Comparison of ENCODE assay signal across 11 cellular contexts in the genomic region with DNA sequence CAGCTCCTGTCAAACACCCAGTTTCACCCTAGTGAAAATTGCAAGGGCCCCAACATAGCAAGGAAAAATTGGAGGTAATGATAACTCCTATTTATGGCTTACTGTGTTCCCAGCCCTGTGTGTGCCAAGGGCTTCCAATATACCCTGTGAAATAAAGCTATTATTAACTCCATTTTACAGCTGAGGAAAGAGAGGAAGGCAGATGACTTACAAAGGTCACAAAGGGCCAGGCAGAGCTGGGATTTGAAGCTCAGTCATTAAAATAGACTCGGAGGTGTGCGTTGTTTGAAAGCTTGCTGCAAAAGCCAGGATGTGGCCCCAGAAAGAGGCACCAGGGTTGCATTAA. TPM values are rescaled to one million over a fixed set of nuclear protein-coding genes. Genes with fewer than 3 reads are reported as not detected.
A peak's percentile ranks its signal among the peaks of the same experiment; 100 is the strongest.
DNase-seq lines count a peak whose midpoint lies in the region; ATAC-seq and TF ChIP-seq lines count a peak whose summit lies in the region.
"Had no signal": no experiment of that assay in that cellular context is flagged by ENCODE, and none has a peak within 500 bp of the region (broad histone marks: within the 10 kb centered on the region; RNA-seq: fewer than 3 reads in every experiment).

No MANE protein-coding gene starts in this region.

- POLR2A ChIA-PET in SK-N-SH (lab: Yijun Ruan, JAX) = no interaction called here

- H3K36me3 Mint-ChIP-seq in brain = peaks cover 19% of the 10 kb centered on the region
- H3K36me3 Mint-ChIP-seq in T-helper 2 cell treated with Interferon-gamma antibody and Interleukin-4, amounts not matched to agents 5 μg/mL and 100 μg/mL, for 36 hours (ENCODE audit: low read depth) = peaks cover 6% of the 10 kb centered on the region

- no peaks in the 10 kb centered on the region for H3K9me3 Mint-ChIP-seq in brain
- H3K9me3 Mint-ChIP-seq in T-helper 2 cell treated with Interferon-gamma antibody and Interleukin-4, amounts not matched to agents 5 μg/mL and 100 μg/mL, for 36 hours = no peaks in the 10 kb centered on the region
- H3K9me3 Mint-ChIP-seq: HFFc6 had no signal

- peaks cover 25 to 28% of the 10 kb centered on the region in 2 experiments for H3K36me3 ChIP-seq in SK-N-SH (replicated peaks in 1 of 2; ENCODE audit: control insufficient read depth in 1 of 2, insufficient read depth in 2 of 2, low read length in 1 of 2)
- H3K36me3 ChIP-seq in hepatocyte (replicated peaks; ENCODE audit: insufficient read depth, low read depth) = no peaks in the 10 kb centered on the region
- no peaks in the 10 kb centered on the region for H3K36me3 ChIP-seq in prostate gland

- H3K4me1 ChIP-seq in SK-N-SH (ENCODE audit: control insufficient read depth in 1 of 2, insufficient read depth in 2 of 2, low read depth in 1 of 2, low read length in 1 of 2) (peaks cover 0 to 12% of the 10 kb centered on the region in 2 experiments; a peak in 1 of 4 replicates), hepatocyte (ENCODE audit: insufficient read depth) (peaks cover 2% of the 10 kb centered on the region), prostate gland (replicated peaks) (no peaks in the 10 kb centered on the region)
- H3K4me1 ChIP-seq: BLaER1 had no signal

- H3K27me3 ChIP-seq in SK-N-SH (ENCODE audit: insufficient read depth) (no peaks in the 10 kb centered on the region), hepatocyte (no peaks in the 10 kb centered on the region), prostate gland (replicated peaks; ENCODE audit: insufficient read depth) (no peaks in the 10 kb centered on the region)
- H3K27me3 ChIP-seq: BLaER1 had no signal

- no peak overlapping the region for H2AFZ ChIP-seq in SK-N-SH (ENCODE audit: low read depth)
- no peak overlapping the region for H2AFZ ChIP-seq in hepatocyte

- no peaks in the 10 kb centered on the region for H3K27me3 Mint-ChIP-seq in brain
- no peaks in the 10 kb centered on the region for H3K27me3 Mint-ChIP-seq in T-helper 2 cell treated with Interferon-gamma antibody and Interleukin-4, amounts not matched to agents 5 μg/mL and 100 μg/mL, for 36 hours (ENCODE audit: low read depth)

- CTCF ChIA-PET in SK-N-SH (lab: Yijun Ruan, JAX) = interaction anchor here (0.8 to 47.0 kb wide), 26 partner anchors 9 to 209 kb away, joined by 3 to 1422 read pairs (median 4); no protein-coding TSS in a partner anchor

- 88% methylated on average over 2 of the region's 2 CpGs for WGBS in SK-N-SH (ENCODE audit: low lambda C conversion rate)
- WGBS in hepatocyte (ENCODE audit: low lambda C conversion rate, missing lambda C conversion rate) = 64% methylated on average over 2 of the region's 2 CpGs
- 76% methylated on average over 2 of the region's 2 CpGs for WGBS in prostate gland

- intact Hi-C loops in prostate gland (cut with DNase I) = loop anchor here (5.0 kb wide), 1 partner anchor 49 kb away; no protein-coding TSS in a partner anchor

- TF ChIP-seq POLR2A in prostate gland (IDR thresholded peaks at IDR 0.05) (no peak), GM18505 (IDR thresholded peaks at IDR 0.05; ENCODE audit: borderline replicate concordance, extremely low read depth, insufficient read depth, insufficient read length) (no peak)

- DNase-seq in SK-N-SH = no peak
- no peak for DNase-seq in hepatocyte (ENCODE audit: low spot score)
- DNase-seq in prostate gland (ENCODE audit: low spot score) = no peak
- DNase-seq in NCI-H524 (lab: John Stamatoyannopoulos, UW) = no peak
- DNase-seq in T-helper 2 cell treated with Interferon-gamma antibody and Interleukin-4, amounts not matched to agents 5 μg/mL and 100 μg/mL, for 36 hours (ENCODE audit: low spot score) = no peak
- DNase-seq: 8988T had no signal

- H3K9me3 ChIP-seq in SK-N-SH = no peaks in the 10 kb centered on the region
- H3K9me3 ChIP-seq in hepatocyte (ENCODE audit: low read depth) = no peaks in the 10 kb centered on the region
- H3K9me3 ChIP-seq in prostate gland = no peaks in the 10 kb centered on the region
- H3K9me3 ChIP-seq: BLaER1 had no signal

- no peaks in the 10 kb centered on the region for H4K20me1 ChIP-seq in SK-N-SH (ENCODE audit: insufficient read depth)
- H4K20me1 ChIP-seq in hepatocyte (ENCODE audit: insufficient read depth, poor library complexity, severe bottlenecking) = no peaks in the 10 kb centered on the region

- peaks cover 36% of the 10 kb centered on the region for H3K4me1 Mint-ChIP-seq in brain
- no peaks in the 10 kb centered on the region for H3K4me1 Mint-ChIP-seq in T-helper 2 cell treated with Interferon-gamma antibody and Interleukin-4, amounts not matched to agents 5 μg/mL and 100 μg/mL, for 36 hours (ENCODE audit: low read depth)

- H3F3A ChIP-seq in SK-N-SH (replicated peaks; ENCODE audit: insufficient read depth) = peaks cover 27% of the 10 kb centered on the region

- H3K27ac ChIP-seq in SK-N-SH (ENCODE audit: low read depth in 2 of 2, low read length in 1 of 2) (no peak overlapping the region), hepatocyte (peak overlapping the region; percentile 23), prostate gland (peak overlapping the region; percentile 16 to 48)
- H3K27ac ChIP-seq: BLaER1 had no signal

- H3K4me3 ChIP-seq in SK-N-SH (ENCODE audit: low read depth in 2 of 2, low read length in 1 of 2) (no peak overlapping the region), hepatocyte (no peak overlapping the region), prostate gland (no peak overlapping the region)
- H3K4me3 ChIP-seq: BLaER1 had no signal

- H3K4me2 ChIP-seq in SK-N-SH (no peak overlapping the region), hepatocyte (no peak overlapping the region)
- H3K4me2 ChIP-seq: BLaER1 had no signal

- H3K79me2 ChIP-seq in SK-N-SH (ENCODE audit: insufficient read depth) = no peaks in the 10 kb centered on the region
- H3K79me2 ChIP-seq in hepatocyte = no peaks in the 10 kb centered on the region

- peak; percentile 8; the same call in 2 of the 3 replicates for ATAC-seq in SK-N-SH treated with all-trans-retinoic acid at 6 μM for 48 hours
- no peak for ATAC-seq in GM18505 (IDR thresholded peaks at IDR 0.05; ENCODE audit: unreplicated experiment)

- TF ChIP-seq EP300 in SK-N-SH (IDR thresholded peaks at IDR 0.05; ENCODE audit: borderline replicate concordance in 1 of 2, low read depth in 1 of 2, low read length in 1 of 2) = no peak

- no peak overlapping the region for H3K4me3 Mint-ChIP-seq in brain
- no peak overlapping the region for H3K4me3 Mint-ChIP-seq in T-helper 2 cell treated with Interferon-gamma antibody and Interleukin-4, amounts not matched to agents 5 μg/mL and 100 μg/mL, for 36 hours
- H3K4me3 Mint-ChIP-seq: HFFc6 had no signal

- H3K9ac ChIP-seq in SK-N-SH = no peak overlapping the region
- H3K9ac ChIP-seq: BLaER1 had no signal

- TF ChIP-seq CTCF in SK-N-SH (IDR thresholded peaks at IDR 0.05) (no peak), brain (conservative IDR thresholded peaks at IDR 0.05) (no peak), hepatocyte (IDR thresholded peaks at IDR 0.05; ENCODE audit: poor library complexity) (no peak), prostate gland (IDR thresholded peaks at IDR 0.05) (no peak)

- H3K27ac Mint-ChIP-seq in brain = peak overlapping the region in 4 of 5 experiments; percentile 56 to 88 (median 70)
- H3K27ac Mint-ChIP-seq in T-helper 2 cell treated with Interferon-gamma antibody and Interleukin-4, amounts not matched to agents 5 μg/mL and 100 μg/mL, for 36 hours = no peak overlapping the region

- no peaks in the 10 kb centered on the region for H3K9me2 ChIP-seq in SK-N-SH
- H3K9me2 ChIP-seq in hepatocyte (replicated peaks; ENCODE audit: insufficient read depth) = no peaks in the 10 kb centered on the region

- no peak for TF ChIP-seq RAD21 in SK-N-SH (IDR thresholded peaks at IDR 0.05; ENCODE audit: low read length)

TF ChIP-seq in SK-N-SH treated with all-trans-retinoic acid at 6 μM for 48 hours, 23 proteins besides CTCF, POLR2A, EP300 and RAD21:
- TF ChIP-seq ZFP3 (CRISPR knock-in tag; IDR thresholded peaks at IDR 0.05) (no peak), ARNTL (CRISPR knock-in tag; IDR thresholded peaks at IDR 0.05; ENCODE audit: borderline replicate concordance, low read depth) (no peak), ZNF70 (CRISPR knock-in tag; IDR thresholded peaks at IDR 0.05) (peak; percentile 83)

TF ChIP-seq in SK-N-SH, 30 proteins besides CTCF, POLR2A, EP300 and RAD21:
- TF ChIP-seq FOXJ3 (CRISPR knock-in tag; IDR thresholded peaks at IDR 0.05) = no peak
- TF ChIP-seq, protein P1, sequence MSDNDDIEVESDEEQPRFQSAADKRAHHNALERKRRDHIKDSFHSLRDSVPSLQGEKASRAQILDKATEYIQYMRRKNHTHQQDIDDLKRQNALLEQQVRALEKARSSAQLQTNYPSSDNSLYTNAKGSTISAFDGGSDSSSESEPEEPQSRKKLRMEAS (IDR thresholded peaks at IDR 0.05; ENCODE audit: low read depth) = no peak
- no peak for TF ChIP-seq ELF1 (IDR thresholded peaks at IDR 0.05)
- TF ChIP-seq RXRA (IDR thresholded peaks at IDR 0.05; ENCODE audit: borderline replicate concordance, low read depth) = no peak

RNA-seq across cellular contexts. Expression of a gene that starts 20.2 kb away (rescaled TPM):
- polyA plus RNA-seq in SK-N-SH (2012; rRNA removed) (16.2 and 18.8 TPM in 2 replicates), brain (ENCODE audit: insufficient read depth, low read depth, low replicate concordance) (117 TPM), hepatocyte (51.0 and 60.0 TPM in 2 replicates)
- polyA plus RNA-seq in SK-N-SH (2012; cell fraction: cytosol; rRNA removed) = 14.0 and 19.2 TPM in 2 replicates
- polyA plus RNA-seq in SK-N-SH (2012; cell fraction: nucleus; rRNA removed) = 17.4 and 19.3 TPM in 2 replicates
- total RNA-seq in hepatocyte (28.6 and 33.5 TPM in 2 replicates), prostate gland (10 to 100 TPM; 25.5 to 39.6 TPM)

Comparison
In these comparisons a context has a peak if more than half of its experiments do, and no peak if none do; other contexts are left out.
1. H3K27ac ChIP-seq: peak in hepatocyte (single experiment) and prostate gland (2 of 2); none in SK-N-SH (0 of 2).